ENCODE assay signal across 8 cellular contexts in genomic region chrX:120380699-120381098, GRCh38. TPM values are rescaled to one million over a fixed set of nuclear protein-coding genes. Genes with fewer than 3 reads are reported as not detected.
DNase-seq lines count a peak whose midpoint lies in the region; ATAC-seq and TF ChIP-seq lines count a peak whose summit lies in the region.

No MANE protein-coding gene starts in this region.

- H3K36me3 ChIP-seq in Karpas-422 (ENCODE audit: insufficient read depth, low read length), result no peaks in the 10 kb centered on the region

- H3K27me3 Mint-ChIP-seq in activated B cell treated with CpG ODN at 0.5 μM for 24 hours, result peaks cover 9% of the 10 kb centered on the region

- no peaks in the 10 kb centered on the region for H3K27me3 ChIP-seq in Karpas-422 (ENCODE audit: low read length)

- H3K4me1 ChIP-seq in Karpas-422 (ENCODE audit: low read length), result no peaks in the 10 kb centered on the region

- H3K79me2 ChIP-seq in Karpas-422 (ENCODE audit: low read length), result no peaks in the 10 kb centered on the region

- no peaks in the 10 kb centered on the region for H3K36me3 Mint-ChIP-seq in activated B cell treated with CpG ODN at 0.5 μM for 24 hours (ENCODE audit: low read depth)

- peaks cover 2% of the 10 kb centered on the region for H3K4me1 Mint-ChIP-seq in activated B cell treated with CpG ODN at 0.5 μM for 24 hours

- intact Hi-C loops in activated B cell treated with CpG ODN at 0.5 μM for 24 hours (cut with micrococcal nuclease), result loop anchor here (1.0 to 10.0 kb wide), 3 partner anchors 72 to 284 kb away; no protein-coding TSS in a partner anchor

- no peak overlapping the region for H3K9ac ChIP-seq in Karpas-422 (ENCODE audit: low read length)

- no peak overlapping the region for H3K27ac ChIP-seq in Karpas-422 (ENCODE audit: low read length)

- H3K27ac Mint-ChIP-seq in activated B cell treated with CpG ODN at 0.5 μM for 24 hours, result no peak overlapping the region

- peak; percentile 14 for DNase-seq in ACHN
- DNase-seq in Karpas-422, result peak; percentile 79
- no peak for DNase-seq in activated B cell treated with CpG ODN at 0.5 μM for 24 hours
- DNase-seq in iris pigment epithelial cell (ENCODE audit: low read depth), result peak; percentile 3
- DNase-seq in COLO668 (lab: John Stamatoyannopoulos, UW; ENCODE audit: unreplicated experiment), result no peak
- DNase-seq in HuH-7.5 (ENCODE audit: low spot score), result no peak
- DNase-seq in midbrain (lab: John Stamatoyannopoulos, UW), result no peak

- in situ Hi-C loops in ACHN (cut with HindIII; ENCODE audit: low pct_ligation_motif_present, low pct_unique_long_range_greater_than_20kb, low sequenced_read_pairs), result no loop called here

- ATAC-seq in activated B cell treated with CpG ODN at 0.5 μM for 24 hours (ENCODE audit: low read depth), result peak; percentile 65

- H2AFZ ChIP-seq in Karpas-422 (ENCODE audit: low read length), result no peak overlapping the region

- CTCF ChIA-PET in activated B cell treated with CpG ODN at 0.5 μM for 24 hours (lab: Charles Lee), result interaction anchor here (0.8 to 2.0 kb wide), 6 partner anchors 15 to 97 kb away, joined by 3 to 11 read pairs (median 5); no protein-coding TSS in a partner anchor

- H3K4me3 Mint-ChIP-seq in activated B cell treated with CpG ODN at 0.5 μM for 24 hours, result no peak overlapping the region

- no peaks in the 10 kb centered on the region for H3K9me3 ChIP-seq in Karpas-422 (ENCODE audit: low read length)

- no peaks in the 10 kb centered on the region for H3K9me3 Mint-ChIP-seq in activated B cell treated with CpG ODN at 0.5 μM for 24 hours

- H4K20me1 ChIP-seq in Karpas-422 (ENCODE audit: insufficient read depth, low read depth, low read length), result no peaks in the 10 kb centered on the region

- TF ChIP-seq CTCF in GM12875 (IDR thresholded peaks at IDR 0.05; ENCODE audit: borderline replicate concordance, insufficient read depth, low read depth, low read length), result peak; percentile 28; the same call in 1 of the 2 replicates
- TF ChIP-seq CTCF in activated B cell treated with CpG ODN at 0.5 μM for 24 hours (IDR thresholded peaks at IDR 0.05), result no peak

- POLR2A ChIA-PET in activated B cell treated with CpG ODN at 0.5 μM for 24 hours (lab: Charles Lee), result no interaction called here

- H3K4me3 ChIP-seq in GM12875 (ENCODE audit: low read depth, low read length) (no peak overlapping the region), Karpas-422 (ENCODE audit: low read length) (no peak overlapping the region)

- H3K4me2 ChIP-seq in Karpas-422 (ENCODE audit: low read depth, low read length, poor library complexity, severe bottlenecking), result no peak overlapping the region

- no peaks in the 10 kb centered on the region for H3K9me2 ChIP-seq in Karpas-422 (replicated peaks; ENCODE audit: insufficient read depth, low read length)

RNA-seq across cellular contexts. Expression of gene ATP1B4, which starts 18.8 kb away (rescaled TPM):
- total RNA-seq in Karpas-422 (2014; rRNA removed; shearing (Covaris generic); ENCODE audit: low replicate concordance), result not detected in 2 replicates
- not detected in 2 replicates for total RNA-seq in activated B cell treated with CpG ODN at 0.5 μM for 24 hours

Comparison
In these comparisons a context has a peak if more than half of its experiments do, and no peak if none do; other contexts are left out.
1. DNase-seq: peak in ACHN (single experiment), Karpas-422 (single experiment) and iris pigment epithelial cell (single experiment); none in activated B cell treated with CpG ODN at 0.5 μM for 24 hours (single experiment), COLO668 (single experiment), HuH-7.5 (single experiment) and midbrain (single experiment).